In genomic region chr2:156541706-156542105, GRCh38 we compare ENCODE assay signal across 22 cellular contexts.
A peak's percentile ranks its signal among the peaks of the same experiment; 100 is the strongest.
DNase-seq lines count a peak whose midpoint lies in the region; ATAC-seq, FAIRE-seq and TF ChIP-seq lines count a peak whose summit lies in the region.
"Had no signal": no experiment of that assay in that cellular context is flagged by ENCODE, and none has a peak within 500 bp of the region (broad histone marks: within the 10 kb centered on the region; RNA-seq: fewer than 3 reads in every experiment).

No MANE protein-coding gene starts in this region.

- H3K4me3 Mint-ChIP-seq in endothelial cell (ENCODE audit: unreplicated experiment) = no peak overlapping the region
- H3K4me3 Mint-ChIP-seq: IgD-negative memory B cell had no signal

- H3K27me3 Mint-ChIP-seq in endothelial cell (ENCODE audit: unreplicated experiment) = no peaks in the 10 kb centered on the region
- H3K27me3 Mint-ChIP-seq: IgD-negative memory B cell had no signal

- H3K9me2 ChIP-seq in hepatocyte (replicated peaks; ENCODE audit: insufficient read depth) = no peaks in the 10 kb centered on the region

- H3K27me3 ChIP-seq in hepatocyte (no peaks in the 10 kb centered on the region), dorsolateral prefrontal cortex (no peaks in the 10 kb centered on the region)
- H3K27me3 ChIP-seq: Peyer's patch had no signal

- no peak for TF ChIP-seq CTCF in VCaP (conservative IDR thresholded peaks at IDR 0.05)
- no peak for TF ChIP-seq CTCF in endothelial cell (IDR thresholded peaks at IDR 0.05; ENCODE audit: unreplicated experiment)
- TF ChIP-seq CTCF in hepatocyte (IDR thresholded peaks at IDR 0.05; ENCODE audit: poor library complexity) = no peak
- no peak for TF ChIP-seq CTCF in dorsolateral prefrontal cortex (IDR thresholded peaks at IDR 0.05 in 54 of 56, conservative IDR thresholded peaks at IDR 0.05 in 2 of 56; ENCODE audit: low read depth in 1 of 56, partially characterized antibody in 56 of 56)

- WGBS in hepatocyte (ENCODE audit: low lambda C conversion rate, missing lambda C conversion rate) = 41% methylated on average over 2 of the region's 2 CpGs

- H3K4me2 ChIP-seq in hepatocyte = peak overlapping the region; percentile 20

- H3K9me3 ChIP-seq in hepatocyte (ENCODE audit: low read depth) = no peaks in the 10 kb centered on the region
- H3K9me3 ChIP-seq: Peyer's patch had no signal

- no peaks in the 10 kb centered on the region for H3K79me2 ChIP-seq in hepatocyte

- H2AFZ ChIP-seq in hepatocyte = no peak overlapping the region

- peak; percentile 84 for FAIRE-seq in GM19239 (lab: Jason Lieb, UNC)

- in situ Hi-C loops in ACHN (cut with HindIII; ENCODE audit: low pct_ligation_motif_present, low pct_unique_long_range_greater_than_20kb, low sequenced_read_pairs) = no loop called here

- H3K4me1 ChIP-seq in hepatocyte (ENCODE audit: insufficient read depth) = no peaks in the 10 kb centered on the region

- no peak for ATAC-seq in left cardiac atrium
- ATAC-seq: HCT116 had no signal

- H3K9me3 Mint-ChIP-seq in endothelial cell (ENCODE audit: unreplicated experiment) = no peaks in the 10 kb centered on the region
- H3K9me3 Mint-ChIP-seq: IgD-negative memory B cell had no signal

- H3K36me3 Mint-ChIP-seq in endothelial cell (ENCODE audit: low read depth, unreplicated experiment) = no peaks in the 10 kb centered on the region

- H4K20me1 ChIP-seq in hepatocyte (ENCODE audit: insufficient read depth, poor library complexity, severe bottlenecking) = no peaks in the 10 kb centered on the region

- no peak for DNase-seq in GM19239 (ENCODE audit: insufficient read length, low spot score)
- no peak for DNase-seq in endothelial cell (ENCODE audit: low spot score)
- no peak for DNase-seq in hepatocyte (ENCODE audit: low spot score)
- no peak for DNase-seq in NCI-H2227 treated with DMSO at 0.1 percent for 48 hours (lab: John Stamatoyannopoulos, UW)
- DNase-seq in left cardiac atrium = no peak
- no peak for DNase-seq in ACHN
- no peak for DNase-seq in dorsolateral prefrontal cortex
- DNase-seq: 8988T, DMS53, EL, GF-D8, GOT3, NCI-H1105 treated with DMSO at 0.1 percent for 48 hours, NCI-H2081, NCI-H2171, NCI-H446, NCI-H526, Peyer's patch had no signal

- H3K36me3 ChIP-seq in hepatocyte (replicated peaks; ENCODE audit: insufficient read depth, low read depth) = no peaks in the 10 kb centered on the region
- H3K36me3 ChIP-seq: Peyer's patch had no signal

- intact Hi-C loops in left cardiac atrium (cut with DNase I) = no loop called here
- intact Hi-C loops in dorsolateral prefrontal cortex (cut with DNase I) = no loop called here

- H3K4me1 Mint-ChIP-seq in endothelial cell (ENCODE audit: unreplicated experiment) = no peaks in the 10 kb centered on the region

- peak overlapping the region; percentile 34 for H3K27ac Mint-ChIP-seq in endothelial cell (ENCODE audit: unreplicated experiment)

- peak overlapping the region; percentile 1; the same call in 1 of the 2 replicates for H3K27ac ChIP-seq in VCaP
- H3K27ac ChIP-seq in hepatocyte = no peak overlapping the region
- peak overlapping the region in 22 of 59 donors; percentile 4 to 57 (median 36) for H3K27ac ChIP-seq in dorsolateral prefrontal cortex
- H3K27ac ChIP-seq: C4-2B had no signal

- H3K4me3 ChIP-seq in hepatocyte (no peak overlapping the region), dorsolateral prefrontal cortex (peak overlapping the region in 9 of 59 donors; percentile 1 to 36 (median 17))
- H3K4me3 ChIP-seq: Peyer's patch had no signal
